14 cellular contexts compared by ENCODE assay signal in the genomic region with DNA sequence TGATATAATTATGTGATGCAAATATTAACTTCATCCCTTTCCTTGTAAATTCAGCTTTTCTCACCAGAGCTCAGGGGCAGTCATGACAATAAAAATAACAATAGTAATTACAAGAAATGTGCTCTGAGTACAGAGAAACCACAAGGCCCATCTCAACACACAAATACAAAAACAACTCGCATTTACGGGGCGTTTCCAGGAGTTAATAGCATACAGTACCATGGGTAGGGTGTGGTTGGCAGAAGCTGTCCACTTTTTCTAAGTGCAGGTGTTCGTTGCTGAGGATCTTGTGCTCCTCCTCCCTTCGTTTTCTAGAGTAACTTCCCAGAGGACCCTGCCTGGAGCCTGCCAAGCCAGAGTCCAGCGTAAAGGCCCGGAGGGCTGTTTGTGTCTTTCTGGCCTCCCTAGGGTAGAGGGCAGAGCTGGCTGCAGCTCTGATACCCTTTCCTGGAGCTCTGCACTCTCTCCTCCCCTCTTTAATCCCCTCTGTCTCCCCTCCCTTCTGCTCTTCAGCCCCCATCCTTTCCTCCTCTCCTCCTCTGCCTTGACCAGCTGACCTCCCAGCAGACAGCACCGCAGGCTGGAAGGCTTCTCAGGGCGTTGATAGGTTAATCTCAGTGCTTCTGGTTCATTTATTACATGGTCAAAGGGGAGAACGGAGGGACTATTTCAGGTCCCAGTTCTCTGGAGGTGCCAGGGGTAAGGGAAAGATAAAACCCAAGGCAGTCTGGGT. TPM values are rescaled to one million over a fixed set of nuclear protein-coding genes. Genes with fewer than 3 reads are reported as not detected.
DNase-seq lines count a peak whose midpoint lies in the region; TF ChIP-seq lines count a peak whose summit lies in the region.
"Had no signal": no experiment of that assay in that cellular context is flagged by ENCODE, and none has a peak within 500 bp of the region (broad histone marks: within the 10 kb centered on the region; RNA-seq: fewer than 3 reads in every experiment).

No MANE protein-coding gene starts in this region.

- no peak overlapping the region for H3K4me3 Mint-ChIP-seq in endodermal cell

- H3K27me3 ChIP-seq in endodermal cell (ENCODE audit: control insufficient read depth, insufficient read depth, low read length, poor library complexity, severe bottlenecking), result no peaks in the 10 kb centered on the region
- no peaks in the 10 kb centered on the region for H3K27me3 ChIP-seq in mesendoderm (ENCODE audit: insufficient read depth, low read length, poor library complexity)
- no peaks in the 10 kb centered on the region for H3K27me3 ChIP-seq in testis
- H3K27me3 ChIP-seq: adrenal gland, colonic mucosa had no signal

- H3K9ac ChIP-seq in endodermal cell (ENCODE audit: extremely low read depth, low read length, poor library complexity, severe bottlenecking) (no peak overlapping the region), mesendoderm (ENCODE audit: low read length) (no peak overlapping the region)

- H4K5ac ChIP-seq in mesendoderm (ENCODE audit: low read length), result no peak overlapping the region

- H3K27ac Mint-ChIP-seq in endodermal cell, result no peak overlapping the region

- no peaks in the 10 kb centered on the region for H3K36me3 ChIP-seq in endodermal cell (ENCODE audit: control insufficient read depth, insufficient read depth, low read length)
- no peaks in the 10 kb centered on the region for H3K36me3 ChIP-seq in mesendoderm (ENCODE audit: control insufficient read depth, insufficient read depth, low read length)
- H3K36me3 ChIP-seq in testis (ENCODE audit: low read depth, missing control alignments), result no peaks in the 10 kb centered on the region
- H3K36me3 ChIP-seq: adrenal gland, colonic mucosa, HAP-1 had no signal

- H2BK5ac ChIP-seq in mesendoderm (ENCODE audit: low read length), result no peak overlapping the region

- no peak overlapping the region for H3K4me2 ChIP-seq in mesendoderm (ENCODE audit: low read length)

- no peak overlapping the region for H3K18ac ChIP-seq in mesendoderm (ENCODE audit: low read length)

- no peak overlapping the region for H4K8ac ChIP-seq in mesendoderm (ENCODE audit: low read depth, low read length)

- no peak overlapping the region for H2BK120ac ChIP-seq in mesendoderm (ENCODE audit: low read depth, low read length)

- H3K27me3 Mint-ChIP-seq in endodermal cell (ENCODE audit: insufficient read depth), result no peaks in the 10 kb centered on the region

- peaks cover 29% of the 10 kb centered on the region for H3K4me1 Mint-ChIP-seq in endodermal cell

- TF ChIP-seq POLR2A in testis (IDR thresholded peaks at IDR 0.05), result no peak

- H3K4me1 ChIP-seq in endodermal cell (ENCODE audit: control insufficient read depth, insufficient read depth, low read length) (peaks cover 12% of the 10 kb centered on the region), mesendoderm (ENCODE audit: control insufficient read depth, low read depth, low read length) (no peaks in the 10 kb centered on the region), testis (peaks cover 20% of the 10 kb centered on the region)
- H3K4me1 ChIP-seq: colonic mucosa, HAP-1 had no signal

- H3K56ac ChIP-seq in mesendoderm (ENCODE audit: low read length), result peak overlapping the region; percentile 15

- intact Hi-C loops in testis (cut with DNase I; ENCODE audit: low total_unique reads), result no loop called here

- peak; percentile 34 for DNase-seq in NCI-H2227 (lab: John Stamatoyannopoulos, UW; ENCODE audit: unreplicated experiment)
- DNase-seq in NCI-H2227 treated with DMSO at 0.1 percent for 48 hours (lab: John Stamatoyannopoulos, UW), result no peak
- peak; percentile 39 for DNase-seq in endodermal cell
- DNase-seq in mesendoderm, result no peak
- DNase-seq in testis, result no peak
- no peak for DNase-seq in NCI-H1105 treated with DMSO at 0.1 percent for 48 hours (lab: John Stamatoyannopoulos, UW)
- no peak for DNase-seq in NOMO-1 (lab: John Stamatoyannopoulos, UW; ENCODE audit: unreplicated experiment in 2 of 2)
- no peak for DNase-seq in coronary artery (ENCODE audit: low spot score)
- DNase-seq: colonic mucosa; NCI-H2081 treated with DMSO at 0.1 percent for 48 hours; stimulated activated naive CD8-positive, alpha-beta T cell treated with anti-CD3 and anti-CD28 coated beads, Interleukin-15, Interleukin-2, amounts not matched to agents 100 U/mL and 50 U/mL, for 24 hours had no signal

- no peaks in the 10 kb centered on the region for H3K79me2 ChIP-seq in mesendoderm (ENCODE audit: control insufficient read depth, insufficient read depth, low read length)

- no peaks in the 10 kb centered on the region for H3K79me1 ChIP-seq in mesendoderm (ENCODE audit: low read length)

- H3K4ac ChIP-seq in mesendoderm (ENCODE audit: low read depth, low read length), result no peak overlapping the region

- no peaks in the 10 kb centered on the region for H3K36me3 Mint-ChIP-seq in endodermal cell (ENCODE audit: low read depth)

- H3K9me3 Mint-ChIP-seq in endodermal cell, result no peaks in the 10 kb centered on the region

- TF ChIP-seq CTCF in endodermal cell (conservative IDR thresholded peaks at IDR 0.05) (no peak), testis (IDR thresholded peaks at IDR 0.05) (no peak), coronary artery (IDR thresholded peaks at IDR 0.05) (no peak)

- H2AK5ac ChIP-seq in mesendoderm (ENCODE audit: low read length), result no peak overlapping the region

- H3K4me3 ChIP-seq in endodermal cell (ENCODE audit: low read length) (no peak overlapping the region), mesendoderm (ENCODE audit: low read length) (no peak overlapping the region), testis (no peak overlapping the region), coronary artery (no peak overlapping the region)
- H3K4me3 ChIP-seq: adrenal gland, colonic mucosa, HAP-1 had no signal

- 89 to 92% methylated on average over 8 to 10 of the region's 10 CpGs for WGBS in endodermal cell (ENCODE audit: insufficient coverage in 1 of 2, insufficient read length in 1 of 2), 2 experiments
- no CpG with 5 or more reads among the region's 10 CpGs for WGBS in mesendoderm (ENCODE audit: extremely low coverage, insufficient coverage, low lambda C conversion rate)
- WGBS in testis, 2 donors, result 42 to 60% methylated on average over 10 of the region's 10 CpGs

- no peak overlapping the region for H3K23ac ChIP-seq in mesendoderm (ENCODE audit: low read length)

- H2BK15ac ChIP-seq in mesendoderm (replicated peaks; ENCODE audit: low read depth), result no peak overlapping the region

- H3K9me3 ChIP-seq in endodermal cell (ENCODE audit: control insufficient read depth, low read length) (no peaks in the 10 kb centered on the region), testis (no peaks in the 10 kb centered on the region)
- H3K9me3 ChIP-seq: adrenal gland, colonic mucosa, HAP-1 had no signal

- no peak overlapping the region for H3K27ac ChIP-seq in endodermal cell (ENCODE audit: low read depth, low read length)
- H3K27ac ChIP-seq in mesendoderm (ENCODE audit: low read depth, low read length), result no peak overlapping the region
- peak overlapping the region; percentile 48 to 50 for H3K27ac ChIP-seq in testis
- peak overlapping the region in 1 of 2 donors; percentile 35 for H3K27ac ChIP-seq in coronary artery
- H3K27ac ChIP-seq: 22Rv1, colonic mucosa had no signal

RNA-seq across cellular contexts. Expression of gene SEMA3G, which starts 11.4 kb away (rescaled TPM):
- 1 to 10 TPM; 2.5 to 8.6 TPM for total RNA-seq in endodermal cell
- 1.9 TPM for polyA plus RNA-seq in endodermal cell (2013, experiment 1 of 2)
- polyA plus RNA-seq in endodermal cell (2013, experiment 2 of 2), result 1.5 TPM
- polyA plus RNA-seq in mesendoderm (2013, experiment 1 of 2), result 0.56 TPM
- polyA plus RNA-seq in mesendoderm (2013, experiment 2 of 2), result 0.62 TPM
- 1 to 10 TPM; 1.7 to 2.1 TPM for total RNA-seq in testis
- 3.1 TPM for polyA plus RNA-seq in testis (ENCODE audit: insufficient read depth, low read depth, low replicate concordance)

RNA-seq across cellular contexts. Expression of gene TNNC1, which starts 20.3 kb away (rescaled TPM):
- total RNA-seq in endodermal cell, result 10 to 100 TPM; 44.8 to 64.6 TPM
- polyA plus RNA-seq in endodermal cell (2013, experiment 1 of 2), result 30.4 TPM
- polyA plus RNA-seq in endodermal cell (2013, experiment 2 of 2), result 36.1 TPM
- 6.0 TPM for polyA plus RNA-seq in mesendoderm (2013, experiment 1 of 2)
- polyA plus RNA-seq in mesendoderm (2013, experiment 2 of 2), result 6.5 TPM
- total RNA-seq in testis, result 10 to 100 TPM; 11.3 to 23.2 TPM
- polyA plus RNA-seq in testis (ENCODE audit: insufficient read depth, low read depth, low replicate concordance), result 91.7 TPM

RNA-seq across cellular contexts. Expression of gene NISCH, which starts 21.9 kb away (rescaled TPM):
- total RNA-seq in endodermal cell (100 to 1,000 TPM; 151 to 156 TPM), testis (100 to 1,000 TPM; 315 to 327 TPM)
- 124 TPM for polyA plus RNA-seq in endodermal cell (2013, experiment 1 of 2)
- 99.4 TPM for polyA plus RNA-seq in endodermal cell (2013, experiment 2 of 2)
- polyA plus RNA-seq in mesendoderm (2013, experiment 1 of 2), result 28.4 TPM
- 29.0 TPM for polyA plus RNA-seq in mesendoderm (2013, experiment 2 of 2)
- polyA plus RNA-seq in testis (ENCODE audit: insufficient read depth, low read depth, low replicate concordance), result 166 TPM

RNA-seq across cellular contexts. Expression of gene PHF7, which starts 23.0 kb away (rescaled TPM):
- 10 to 100 TPM; 10.9 to 12.7 TPM for total RNA-seq in endodermal cell
- 15.3 TPM for polyA plus RNA-seq in endodermal cell (2013, experiment 1 of 2)
- polyA plus RNA-seq in endodermal cell (2013, experiment 2 of 2), result 17.0 TPM
- 4.9 TPM for polyA plus RNA-seq in mesendoderm (2013, experiment 1 of 2)
- polyA plus RNA-seq in mesendoderm (2013, experiment 2 of 2), result 4.9 TPM
- total RNA-seq in testis, result 1,000 to 10,000 TPM in 1 of 2 donors, 100 to 1,000 TPM in 1; 772 to 1,782 TPM
- polyA plus RNA-seq in testis (ENCODE audit: insufficient read depth, low read depth, low replicate concordance), result 3,007 TPM

RNA-seq across cellular contexts. Expression of gene BAP1, which starts 23.7 kb away (rescaled TPM):
- 100 to 1,000 TPM in 1 of 2 donors, 10 to 100 TPM in 1; 94.5 to 100 TPM for total RNA-seq in endodermal cell
- polyA plus RNA-seq in endodermal cell (2013, experiment 1 of 2), result 80.1 TPM
- polyA plus RNA-seq in endodermal cell (2013, experiment 2 of 2), result 71.0 TPM
- polyA plus RNA-seq in mesendoderm (2013, experiment 1 of 2), result 39.0 TPM
- polyA plus RNA-seq in mesendoderm (2013, experiment 2 of 2), result 38.6 TPM
- 100 to 1,000 TPM; 167 to 201 TPM for total RNA-seq in testis
- 231 TPM for polyA plus RNA-seq in testis (ENCODE audit: insufficient read depth, low read depth, low replicate concordance)

Comparison
In these comparisons a context has a peak if more than half of its experiments do, and no peak if none do; other contexts are left out.
1. DNase-seq: peak in NCI-H2227 (single experiment) and endodermal cell (single experiment); none in NCI-H2227 treated with DMSO at 0.1 percent for 48 hours (single experiment), mesendoderm (single experiment), testis (single experiment), NCI-H1105 treated with DMSO at 0.1 percent for 48 hours (single experiment), NOMO-1 (0 of 2) and coronary artery (single experiment).
2. H3K27ac ChIP-seq: peak in testis (2 of 2); none in endodermal cell (single experiment) and mesendoderm (single experiment).